8 cellular contexts compared by ENCODE assay signal in genomic region chr3:143120716-143121239, GRCh38. TPM values are rescaled to one million over a fixed set of nuclear protein-coding genes. Genes with fewer than 3 reads are reported as not detected.
DNase-seq lines count a peak whose midpoint lies in the region; ATAC-seq and TF ChIP-seq lines count a peak whose summit lies in the region.

No MANE protein-coding gene starts in this region.

- H3K4me3 ChIP-seq in fibroblast of the aortic adventitia (ENCODE audit: low read depth, low read length) (peak overlapping the region; percentile 91), parathyroid adenoma (ENCODE audit: low read depth, low read length) (peak overlapping the region; percentile 76)

- no peaks in the 10 kb centered on the region for H3K4me1 ChIP-seq in parathyroid adenoma

- H3K27me3 ChIP-seq in parathyroid adenoma (ENCODE audit: control insufficient read depth, insufficient read depth, low read length): no peaks in the 10 kb centered on the region

- H2AFZ ChIP-seq in parathyroid adenoma: peak overlapping the region; percentile 41

- no peaks in the 10 kb centered on the region for H3K36me3 ChIP-seq in parathyroid adenoma (ENCODE audit: control insufficient read depth, insufficient read depth, low read length)

- H3K9me3 ChIP-seq in parathyroid adenoma (ENCODE audit: control insufficient read depth, low read length): no peaks in the 10 kb centered on the region

- no peak overlapping the region for H3K27ac ChIP-seq in parathyroid adenoma

- peak; percentile 35 for ATAC-seq in GM19467 (IDR thresholded peaks at IDR 0.05; ENCODE audit: unreplicated experiment)

- in situ Hi-C loops in Caki2 (cut with HindIII; ENCODE audit: low pct_unique_long_range_greater_than_20kb, low sequenced_read_pairs) (no loop called here), KBM-7 (cut with MboI; ENCODE audit: low pct_unique_long_range_greater_than_20kb, low sequenced_read_pairs) (no loop called here)

- peak; percentile 33 for TF ChIP-seq CTCF in fibroblast of the aortic adventitia (IDR thresholded peaks at IDR 0.05; ENCODE audit: insufficient read depth, low read length)
- TF ChIP-seq CTCF in parathyroid adenoma (IDR thresholded peaks at IDR 0.05): no peak

- peak overlapping the region; percentile 86 for H3K4me2 ChIP-seq in parathyroid adenoma (ENCODE audit: low read length)

- no peak overlapping the region for H3K9ac ChIP-seq in parathyroid adenoma

- H3K79me2 ChIP-seq in parathyroid adenoma: no peaks in the 10 kb centered on the region

- DNase-seq in Caki2 (ENCODE audit: low read depth) (peak; percentile 29), KBM-7 (peak; percentile 7), activated T-cell treated with anti-CD3 and anti-CD28 coated beads for 48 hours (ENCODE audit: low read depth) (peak; percentile 37), fibroblast of the aortic adventitia (ENCODE audit: low read depth) (peak; percentile 32), SKM-1 (lab: John Stamatoyannopoulos, UW; ENCODE audit: unreplicated experiment) (no peak), COLO829 (ENCODE audit: low spot score) (no peak)

RNA-seq across cellular contexts. Expression of gene CHST2, which starts 1.2 kb away (rescaled TPM):
- total RNA-seq in Caki2 (2014; rRNA removed; shearing (Covaris generic); ENCODE audit: low replicate concordance): 13.1 and 15.1 TPM in 2 replicates
- total RNA-seq in fibroblast of the aortic adventitia (ENCODE audit: low replicate concordance): 5.0 and 14.4 TPM in 2 replicates

Comparison
In these comparisons a context has a peak if more than half of its experiments do, and no peak if none do; other contexts are left out.
1. DNase-seq: peak in Caki2 (single experiment), KBM-7 (single experiment), activated T-cell treated with anti-CD3 and anti-CD28 coated beads for 48 hours (single experiment) and fibroblast of the aortic adventitia (single experiment); none in SKM-1 (single experiment) and COLO829 (single experiment).